4 cellular contexts compared by ENCODE assay signal in genomic region chr6:31412506-31412905, GRCh38.
"Had no signal": no experiment of that assay in that cellular context is flagged by ENCODE, and none has a peak within 500 bp of the region (broad histone marks: within the 10 kb centered on the region; RNA-seq: fewer than 3 reads in every experiment).

No MANE protein-coding gene starts in this region.

- H3K4me1 Mint-ChIP-seq: GM23338 had no signal

- DNase-seq: H9, HCEC 1CT, IMR-90 had no signal

- H3K4me3 Mint-ChIP-seq: GM23338, H9 had no signal

- H3K9me3 Mint-ChIP-seq: GM23338, H9 had no signal

- ATAC-seq: GM23338 had no signal

- H3K27ac Mint-ChIP-seq: GM23338 had no signal
